Comparison of ENCODE assay signal across 11 cellular contexts in the genomic region with DNA sequence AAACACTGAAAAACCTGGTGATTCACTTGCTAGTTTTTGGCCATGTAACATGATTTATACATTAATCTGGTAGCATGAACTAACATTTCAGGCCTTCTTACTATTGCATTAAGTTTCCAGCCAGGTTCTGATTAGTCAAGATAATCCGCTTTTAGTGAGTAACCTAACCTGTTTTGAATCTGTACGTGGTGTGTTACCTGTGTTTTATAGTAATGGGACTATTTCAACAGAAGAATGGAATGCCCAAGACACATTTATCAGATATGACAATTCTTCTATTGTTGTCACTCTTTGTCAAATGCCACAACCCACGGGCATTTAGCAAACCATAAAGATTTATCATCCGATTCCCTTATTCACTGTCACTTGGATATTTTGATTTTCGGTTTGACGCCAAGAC.
"Had no signal": no experiment of that assay in that cellular context is flagged by ENCODE, and none has a peak within 500 bp of the region (broad histone marks: within the 10 kb centered on the region; RNA-seq: fewer than 3 reads in every experiment).

No MANE protein-coding gene starts in this region.

- H3K27ac ChIP-seq: ascending aorta, testis had no signal

- H3K4me1 ChIP-seq: ascending aorta, testis, uterus had no signal

- H3K9me3 ChIP-seq: ascending aorta, testis, uterus had no signal

- H3K4me3 ChIP-seq: ascending aorta, testis, uterus had no signal

- H3K27me3 ChIP-seq: ascending aorta, testis, uterus had no signal

- DNase-seq: activated B cell treated with CpG ODN at 0.5 μM for 24 hours; activated CD4-positive, alpha-beta T cell treated with anti-CD3 and anti-CD28 coated beads, Interleukin-2, amount 10 ng/mL, durations not matched to agents 24 days and 14 days; activated naive CD4-positive, alpha-beta T cell; activated naive CD8-positive, alpha-beta T cell treated with anti-CD3 and anti-CD28 coated beads, Interleukin-2, amount 50 U/mL, for 24 hours; hippocampal formation; stimulated activated CD4-positive, alpha-beta T cell treated with anti-CD3 and anti-CD28 coated beads, Interleukin-15, amount 100 ng/mL, for 24 hours; stimulated activated CD4-positive, alpha-beta T cell treated with anti-CD3 and anti-CD28 coated beads, Interleukin-4, amount 100 ng/mL, for 24 hours; testis; uterus had no signal

- ATAC-seq: activated naive CD8-positive, alpha-beta T cell treated with anti-CD3 and anti-CD28 coated beads, Interleukin-2, amount 50 U/mL, for 24 hours; natural killer cell treated with Interleukin-12 subunit alpha and Interleukin-12 subunit beta and Interleukin-15 and Interleukin-18, amount 100 ng/mL, for 72 hours had no signal

- H3K36me3 ChIP-seq: ascending aorta, uterus had no signal
